1 cellular context compared by ENCODE assay signal in the genomic region with DNA sequence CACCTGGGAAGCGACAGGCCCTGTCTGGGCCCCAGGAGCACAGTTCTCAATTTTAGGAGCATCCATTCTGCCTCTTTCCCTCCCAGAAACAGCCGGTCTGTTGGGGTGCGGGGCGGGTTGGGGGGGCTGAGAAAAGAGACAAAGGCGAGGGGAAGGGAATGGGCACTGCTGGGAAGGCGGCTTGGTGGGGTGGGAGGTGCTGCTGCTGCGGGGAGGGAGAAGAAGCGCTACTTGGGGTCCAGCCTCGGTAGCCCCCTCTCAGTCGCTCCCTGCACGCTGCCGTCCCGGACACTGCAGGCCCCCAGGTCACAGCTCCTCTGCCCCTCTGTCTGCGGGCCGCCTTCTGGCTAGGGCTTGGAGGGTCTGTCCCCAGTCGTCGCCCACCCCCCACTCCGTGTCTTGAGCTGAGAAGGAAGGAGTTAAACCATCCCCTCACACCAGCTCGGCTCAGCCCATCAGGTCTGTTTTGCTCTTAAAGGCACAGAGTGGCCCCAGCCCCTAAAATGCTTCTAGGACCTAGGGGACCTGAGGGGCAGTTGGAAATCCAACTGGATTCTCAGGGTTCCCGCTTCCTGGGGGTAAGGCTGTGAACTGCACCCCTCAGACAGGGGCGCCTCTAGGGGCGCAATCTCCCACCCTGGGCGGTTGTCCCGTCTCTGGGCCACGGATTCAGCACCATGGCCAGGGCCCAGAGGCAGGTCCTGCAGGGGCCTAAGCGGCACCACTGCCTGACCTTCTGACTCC.
TF ChIP-seq lines count a peak whose summit lies in the region.

No MANE protein-coding gene starts in this region.

TF ChIP-seq in HepG2, 621 proteins besides CTCF, POLR2A, EP300 and RAD21 (continued from another document):
- TF ChIP-seq, protein P1, sequence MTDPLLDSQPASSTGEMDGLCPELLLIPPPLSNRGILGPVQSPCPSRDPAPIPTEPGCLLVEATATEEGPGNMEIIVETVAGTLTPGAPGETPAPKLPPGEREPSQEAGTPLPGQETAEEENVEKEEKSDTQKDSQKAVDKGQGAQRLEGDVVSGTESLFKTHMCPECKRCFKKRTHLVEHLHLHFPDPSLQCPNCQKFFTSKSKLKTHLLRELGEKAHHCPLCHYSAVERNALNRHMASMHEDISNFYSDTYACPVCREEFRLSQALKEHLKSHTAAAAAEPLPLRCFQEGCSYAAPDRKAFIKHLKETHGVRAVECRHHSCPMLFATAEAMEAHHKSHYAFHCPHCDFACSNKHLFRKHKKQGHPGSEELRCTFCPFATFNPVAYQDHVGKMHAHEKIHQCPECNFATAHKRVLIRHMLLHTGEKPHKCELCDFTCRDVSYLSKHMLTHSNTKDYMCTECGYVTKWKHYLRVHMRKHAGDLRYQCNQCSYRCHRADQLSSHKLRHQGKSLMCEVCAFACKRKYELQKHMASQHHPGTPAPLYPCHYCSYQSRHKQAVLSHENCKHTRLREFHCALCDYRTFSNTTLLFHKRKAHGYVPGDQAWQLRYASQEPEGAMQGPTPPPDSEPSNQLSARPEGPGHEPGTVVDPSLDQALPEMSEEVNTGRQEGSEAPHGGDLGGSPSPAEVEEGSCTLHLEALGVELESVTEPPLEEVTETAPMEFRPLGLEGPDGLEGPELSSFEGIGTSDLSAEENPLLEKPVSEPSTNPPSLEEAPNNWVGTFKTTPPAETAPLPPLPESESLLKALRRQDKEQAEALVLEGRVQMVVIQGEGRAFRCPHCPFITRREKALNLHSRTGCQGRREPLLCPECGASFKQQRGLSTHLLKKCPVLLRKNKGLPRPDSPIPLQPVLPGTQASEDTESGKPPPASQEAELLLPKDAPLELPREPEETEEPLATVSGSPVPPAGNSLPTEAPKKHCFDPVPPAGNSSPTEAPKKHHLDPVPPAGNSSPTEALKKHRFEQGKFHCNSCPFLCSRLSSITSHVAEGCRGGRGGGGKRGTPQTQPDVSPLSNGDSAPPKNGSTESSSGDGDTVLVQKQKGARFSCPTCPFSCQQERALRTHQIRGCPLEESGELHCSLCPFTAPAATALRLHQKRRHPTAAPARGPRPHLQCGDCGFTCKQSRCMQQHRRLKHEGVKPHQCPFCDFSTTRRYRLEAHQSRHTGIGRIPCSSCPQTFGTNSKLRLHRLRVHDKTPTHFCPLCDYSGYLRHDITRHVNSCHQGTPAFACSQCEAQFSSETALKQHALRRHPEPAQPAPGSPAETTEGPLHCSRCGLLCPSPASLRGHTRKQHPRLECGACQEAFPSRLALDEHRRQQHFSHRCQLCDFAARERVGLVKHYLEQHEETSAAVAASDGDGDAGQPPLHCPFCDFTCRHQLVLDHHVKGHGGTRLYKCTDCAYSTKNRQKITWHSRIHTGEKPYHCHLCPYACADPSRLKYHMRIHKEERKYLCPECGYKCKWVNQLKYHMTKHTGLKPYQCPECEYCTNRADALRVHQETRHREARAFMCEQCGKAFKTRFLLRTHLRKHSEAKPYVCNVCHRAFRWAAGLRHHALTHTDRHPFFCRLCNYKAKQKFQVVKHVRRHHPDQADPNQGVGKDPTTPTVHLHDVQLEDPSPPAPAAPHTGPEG (CRISPR knock-in tag; IDR thresholded peaks at IDR 0.05): peak; percentile 97
- TF ChIP-seq HDAC6 (IDR thresholded peaks at IDR 0.05; ENCODE audit: low read depth, low read length) (no peak), E2F2 (CRISPR knock-in tag; IDR thresholded peaks at IDR 0.05; ENCODE audit: borderline replicate concordance) (peak; percentile 98; the same call in 1 of the 2 replicates), HNRNPH1 (optimal IDR thresholded peaks at IDR 0.05; ENCODE audit: low read depth, low read length) (no peak), ZNF546 (CRISPR knock-in tag; conservative IDR thresholded peaks at IDR 0.05) (peak; percentile 97), ELF3 (CRISPR knock-in tag; IDR thresholded peaks at IDR 0.05) (peak; percentile 93), ZNF282 (IDR thresholded peaks at IDR 0.05; ENCODE audit: partially characterized antibody) (no peak), FOXO1 (CRISPR knock-in tag; IDR thresholded peaks at IDR 0.05) (peak; percentile 86), SRSF1 (optimal IDR thresholded peaks at IDR 0.05; ENCODE audit: low read depth, low read length) (no peak), ZMYM3 (CRISPR knock-in tag; IDR thresholded peaks at IDR 0.05) (no peak; the same call in 1 of the 2 replicates), TOE1 (CRISPR knock-in tag; IDR thresholded peaks at IDR 0.05) (peak; percentile 99; the same call in 1 of the 2 replicates), ZBTB44 (CRISPR knock-in tag; IDR thresholded peaks at IDR 0.05) (peak; percentile 99), PHF8 (CRISPR knock-in tag; IDR thresholded peaks at IDR 0.05) (peak; percentile 55), ZNF577 (CRISPR knock-in tag; IDR thresholded peaks at IDR 0.05; ENCODE audit: borderline replicate concordance, low read depth) (peak; percentile 96), SSRP1 (CRISPR knock-in tag; IDR thresholded peaks at IDR 0.05) (peak; percentile 86; the same call in 1 of the 2 replicates), ZBTB39 (CRISPR knock-in tag; IDR thresholded peaks at IDR 0.05) (no peak), ZNF615 (CRISPR knock-in tag; IDR thresholded peaks at IDR 0.05; ENCODE audit: borderline replicate concordance) (peak; percentile 99), CEBPB (IDR thresholded peaks at IDR 0.05; ENCODE audit: borderline replicate concordance, low read depth, low read length) (no peak), GLI4 (CRISPR knock-in tag; IDR thresholded peaks at IDR 0.05; ENCODE audit: borderline replicate concordance) (peak; percentile 92), YEATS4 (CRISPR knock-in tag; IDR thresholded peaks at IDR 0.05; ENCODE audit: borderline replicate concordance) (peak; percentile 82)
- TF ChIP-seq, protein P2, sequence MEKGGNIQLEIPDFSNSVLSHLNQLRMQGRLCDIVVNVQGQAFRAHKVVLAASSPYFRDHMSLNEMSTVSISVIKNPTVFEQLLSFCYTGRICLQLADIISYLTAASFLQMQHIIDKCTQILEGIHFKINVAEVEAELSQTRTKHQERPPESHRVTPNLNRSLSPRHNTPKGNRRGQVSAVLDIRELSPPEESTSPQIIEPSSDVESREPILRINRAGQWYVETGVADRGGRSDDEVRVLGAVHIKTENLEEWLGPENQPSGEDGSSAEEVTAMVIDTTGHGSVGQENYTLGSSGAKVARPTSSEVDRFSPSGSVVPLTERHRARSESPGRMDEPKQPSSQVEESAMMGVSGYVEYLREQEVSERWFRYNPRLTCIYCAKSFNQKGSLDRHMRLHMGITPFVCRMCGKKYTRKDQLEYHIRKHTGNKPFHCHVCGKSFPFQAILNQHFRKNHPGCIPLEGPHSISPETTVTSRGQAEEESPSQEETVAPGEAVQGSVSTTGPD (CRISPR knock-in tag; IDR thresholded peaks at IDR 0.05): peak; percentile 83; the same call in 1 of the 2 replicates
